Comparison of ENCODE assay signal across 20 cellular contexts in genomic region chrY:10092342-10092741, GRCh38.
"Had no signal": no experiment of that assay in that cellular context is flagged by ENCODE, and none has a peak within 500 bp of the region (broad histone marks: within the 10 kb centered on the region; RNA-seq: fewer than 3 reads in every experiment).

No MANE protein-coding gene starts in this region.

- H3K27me3 ChIP-seq: Peyer's patch had no signal

- H3K4me1 Mint-ChIP-seq: activated B cell treated with CpG ODN at 0.5 μM for 24 hours; activated CD4-positive, alpha-beta T cell treated with anti-CD3 and anti-CD28 coated beads, Interleukin-2, amount 10 ng/mL, durations not matched to agents 24 days and 14 days; T-cell had no signal

- H3K27me3 Mint-ChIP-seq: activated B cell treated with CpG ODN at 0.5 μM for 24 hours; activated CD4-positive, alpha-beta T cell treated with anti-CD3 and anti-CD28 coated beads, Interleukin-2, amount 10 ng/mL, durations not matched to agents 24 days and 14 days; T-cell had no signal

- ATAC-seq: K562, T-cell had no signal

- H3K36me3 ChIP-seq: Peyer's patch had no signal

- H3K36me3 Mint-ChIP-seq: T-cell had no signal

- H3K27ac Mint-ChIP-seq: activated B cell treated with CpG ODN at 0.5 μM for 24 hours; activated CD4-positive, alpha-beta T cell treated with anti-CD3 and anti-CD28 coated beads, Interleukin-2, amount 10 ng/mL, durations not matched to agents 24 days and 14 days; T-cell had no signal

- H3K4me3 ChIP-seq: K562, Peyer's patch had no signal

- H3K9me3 Mint-ChIP-seq: activated B cell treated with CpG ODN at 0.5 μM for 24 hours, T-cell had no signal

- H3K4me3 Mint-ChIP-seq: activated B cell treated with CpG ODN at 0.5 μM for 24 hours; activated CD4-positive, alpha-beta T cell treated with anti-CD3 and anti-CD28 coated beads, Interleukin-2, amount 10 ng/mL, durations not matched to agents 24 days and 14 days; T-cell had no signal

- DNase-seq: activated B cell treated with CpG ODN at 0.5 μM for 24 hours; activated CD4-positive, alpha-beta T cell treated with anti-CD3 and anti-CD28 coated beads for 1 hour; activated CD4-positive, alpha-beta T cell treated with anti-CD3 and anti-CD28 coated beads, Interleukin-2, amount 10 ng/mL, durations not matched to agents 24 days and 14 days; activated CD4-positive, alpha-beta T cell treated with anti-CD3 and anti-CD28 coated beads, Interleukin-2, amount 50 U/mL, for 48 hours; activated CD8-positive, alpha-beta memory T cell treated with anti-CD3 and anti-CD28 coated beads for 24 hours; activated naive CD4-positive, alpha-beta T cell treated with anti-CD3 and anti-CD28 coated beads, Interleukin-2, amount 50 U/mL, for 16 hours; Karpas-422; MM.1S; NCI-H1105; NCI-H1436; NCI-H1694 treated with DMSO at 0.1 percent for 48 hours; NCI-H2029 treated with DMSO at 0.1 percent for 48 hours; NCI-H446; NCI-H524; SHP77 treated with DMSO at 0.1 percent for 48 hours; T-helper 2 cell; T1000 had no signal
